6 cellular contexts compared by ENCODE assay signal in genomic region chr11:235180-235997, GRCh38. TPM values are rescaled to one million over a fixed set of nuclear protein-coding genes. Genes with fewer than 3 reads are reported as not detected.
DNase-seq lines count a peak whose midpoint lies in the region; ATAC-seq and TF ChIP-seq lines count a peak whose summit lies in the region.

No MANE protein-coding gene starts in this region.

- ATAC-seq in lung (ENCODE audit: insufficient read depth, low FRiP score): no peak

- no peak for DNase-seq in cardiac muscle cell (ENCODE audit: low read depth in 1 of 2, low spot score in 1 of 2)
- DNase-seq in cardiac septum (ENCODE audit: low spot score): no peak
- peak; percentile 65 for DNase-seq in activated gamma-delta T cell treated with anti-CD3 and anti-CD28 coated beads, Interleukin-2, amount 50 U/mL, for 16 hours (ENCODE audit: low read depth)
- no peak for DNase-seq in lung (ENCODE audit: low spot score)
- no peak for DNase-seq in NCI-H446 treated with DMSO at 0.1 percent for 48 hours (lab: John Stamatoyannopoulos, UW)
- DNase-seq in NCI-H446 (lab: John Stamatoyannopoulos, UW): no peak

- H3K9me3 ChIP-seq in cardiac muscle cell (ENCODE audit: low read depth) (no peaks in the 10 kb centered on the region), lung (ENCODE audit: control insufficient read depth in 2 of 2, insufficient read depth in 1 of 2, low read length in 1 of 2) (no peaks in the 10 kb centered on the region)

- H3K4me1 ChIP-seq in cardiac muscle cell (ENCODE audit: low read depth) (peaks cover 10% of the 10 kb centered on the region), lung (ENCODE audit: control insufficient read depth in 2 of 2, insufficient read depth in 2 of 2, low read length in 2 of 2) (peaks cover 6% of the 10 kb centered on the region in 2 donors)

- TF ChIP-seq CTCF in cardiac muscle cell (IDR thresholded peaks at IDR 0.05; ENCODE audit: low read depth, low read length) (no peak), lung (IDR thresholded peaks at IDR 0.05; ENCODE audit: control extremely low read depth, extremely low read depth) (no peak)

- intact Hi-C loops in cardiac septum (cut with DNase I): loop anchor here (10.0 kb wide), 1 partner anchor 269 kb away; the partner anchor contains the start of gene RNH1

- H3K27ac ChIP-seq in cardiac muscle cell: peak overlapping the region; percentile 93
- H3K27ac ChIP-seq in lung (ENCODE audit: low read depth in 1 of 2, low read length in 1 of 2): peak overlapping the region; percentile 97 to 98

- H3K27me3 ChIP-seq in cardiac muscle cell: no peaks in the 10 kb centered on the region
- no peaks in the 10 kb centered on the region for H3K27me3 ChIP-seq in lung (ENCODE audit: control insufficient read depth, insufficient read depth)

- no peaks in the 10 kb centered on the region for H3K36me3 ChIP-seq in cardiac muscle cell
- peaks cover 0 to 2% of the 10 kb centered on the region in 2 donors for H3K36me3 ChIP-seq in lung (ENCODE audit: control insufficient read depth in 2 of 2, insufficient read depth in 2 of 2, low read length in 2 of 2)

- WGBS in lung, 2 donors: 31 to 32% methylated on average over 21 of the region's 21 CpGs

- H3K4me3 ChIP-seq in cardiac muscle cell (peak overlapping the region; percentile 98), lung (peak overlapping the region; percentile 94)

RNA-seq across cellular contexts. Expression of gene SIRT3, which starts 0.8 kb away (rescaled TPM):
- total RNA-seq in cardiac muscle cell (44.9 and 53.6 TPM in 2 replicates), cardiac septum (27.0 TPM), lung (10 to 100 TPM; 16.0 to 21.2 TPM)
- polyA plus RNA-seq in cardiac muscle cell (46.1 and 47.7 TPM in 2 replicates), lung (10 to 100 TPM; 14.6 to 16.9 TPM)

RNA-seq across cellular contexts. Expression of gene PSMD13, which starts 1.4 kb away (rescaled TPM):
- total RNA-seq in cardiac muscle cell (96.3 and 98.4 TPM in 2 replicates), cardiac septum (87.5 TPM), lung (100 to 1,000 TPM in 1 of 2 donors, 10 to 100 TPM in 1; 75.2 to 131 TPM)
- polyA plus RNA-seq in cardiac muscle cell (167 and 175 TPM in 2 replicates), lung (100 to 1,000 TPM; 158 to 184 TPM)

RNA-seq across cellular contexts. Expression of gene RIC8A, which starts 27.9 kb away (rescaled TPM):
- total RNA-seq in cardiac muscle cell (84.3 and 102 TPM in 2 replicates), cardiac septum (63.4 TPM), lung (100 to 1,000 TPM; 104 to 122 TPM)
- polyA plus RNA-seq in cardiac muscle cell (75.6 and 81.5 TPM in 2 replicates), lung (10 to 100 TPM; 52.1 to 83.2 TPM)

RNA-seq across cellular contexts. Expression of gene BET1L, which starts 28.2 kb away (rescaled TPM):
- total RNA-seq in cardiac muscle cell (26.8 and 30.6 TPM in 2 replicates), cardiac septum (24.9 TPM), lung (10 to 100 TPM; 29.7 to 58.7 TPM)
- polyA plus RNA-seq in cardiac muscle cell (44.9 and 62.0 TPM in 2 replicates), lung (10 to 100 TPM; 30.1 to 49.9 TPM)

RNA-seq across cellular contexts. Expression of gene SCGB1C1, which starts 42.5 kb away (rescaled TPM):
- total RNA-seq in cardiac muscle cell: not detected in 2 replicates
- not detected in 2 replicates for polyA plus RNA-seq in cardiac muscle cell
- not detected for total RNA-seq in cardiac septum
- total RNA-seq in lung: not detected
- polyA plus RNA-seq in lung: not detected
